8 cellular contexts compared by ENCODE assay signal in genomic region chrX:65677954-65678469, GRCh38. TPM values are rescaled to one million over a fixed set of nuclear protein-coding genes. Genes with fewer than 3 reads are reported as not detected.
DNase-seq lines count a peak whose midpoint lies in the region; ATAC-seq and TF ChIP-seq lines count a peak whose summit lies in the region.

No MANE protein-coding gene starts in this region.

- H3K27ac Mint-ChIP-seq in endothelial cell (ENCODE audit: unreplicated experiment) (peak overlapping the region; percentile 57), nephron (peak overlapping the region; percentile 1 to 83 (median 82))

- no peak for ATAC-seq in GM18909 (IDR thresholded peaks at IDR 0.05; ENCODE audit: poor library complexity, unreplicated experiment)
- ATAC-seq in GM18520 (IDR thresholded peaks at IDR 0.05; ENCODE audit: unreplicated experiment), result no peak

- H3K9me3 Mint-ChIP-seq in endothelial cell (ENCODE audit: unreplicated experiment), result no peaks in the 10 kb centered on the region
- peaks cover 2% of the 10 kb centered on the region for H3K9me3 Mint-ChIP-seq in nephron

- H3K4me3 Mint-ChIP-seq in endothelial cell (ENCODE audit: unreplicated experiment), result no peak overlapping the region
- no peak overlapping the region for H3K4me3 Mint-ChIP-seq in nephron

- no peak for TF ChIP-seq CTCF in OCI-LY7 (conservative IDR thresholded peaks at IDR 0.05; ENCODE audit: low read length)
- no peak for TF ChIP-seq CTCF in endothelial cell (IDR thresholded peaks at IDR 0.05; ENCODE audit: unreplicated experiment)
- no peak for TF ChIP-seq CTCF in nephron (IDR thresholded peaks at IDR 0.05; ENCODE audit: unreplicated experiment in 3 of 3)

- POLR2A ChIA-PET in OCI-LY7 (lab: Charles Lee), result interaction anchor here (1.5 kb wide), 1 partner anchor 9 kb away, joined by 7 read pairs; no protein-coding TSS in a partner anchor

- peaks cover 7% of the 10 kb centered on the region for H3K36me3 Mint-ChIP-seq in endothelial cell (ENCODE audit: low read depth, unreplicated experiment)
- peaks cover 19% of the 10 kb centered on the region for H3K36me3 Mint-ChIP-seq in nephron (ENCODE audit: low read depth)

- no peaks in the 10 kb centered on the region; the same call in 1 of the 2 replicates for H4K20me1 ChIP-seq in OCI-LY7 (ENCODE audit: insufficient read depth, low read length)

- no TSS peak for BruUV-seq in OCI-LY7 (replicated peaks; lab: Mats Ljungman, UMichigan)

- H3K36me3 ChIP-seq in OCI-LY7 (ENCODE audit: insufficient read depth, low read length), result peaks cover 65% of the 10 kb centered on the region

- peaks cover 56% of the 10 kb centered on the region for H3K4me1 ChIP-seq in OCI-LY7 (ENCODE audit: insufficient read depth, low read length, poor library complexity, severe bottlenecking)

- H3K4me1 Mint-ChIP-seq in endothelial cell (ENCODE audit: unreplicated experiment) (peaks cover 49% of the 10 kb centered on the region), nephron (peaks cover 28% of the 10 kb centered on the region)

- peak overlapping the region; percentile 50 for H3K4me2 ChIP-seq in OCI-LY7 (ENCODE audit: low read length)

- H2AFZ ChIP-seq in OCI-LY7 (ENCODE audit: low read length), result no peak overlapping the region

- H3K27me3 Mint-ChIP-seq in endothelial cell (ENCODE audit: unreplicated experiment) (peaks cover 2% of the 10 kb centered on the region), nephron (ENCODE audit: low read depth) (no peaks in the 10 kb centered on the region)

- intact Hi-C loops in OCI-LY7 (cut with micrococcal nuclease; ENCODE audit: unreplicated experiment), result no loop called here

- H3K27ac ChIP-seq in OCI-LY7 (ENCODE audit: low read depth, low read length, poor library complexity, severe bottlenecking), result no peak overlapping the region

- CTCF ChIA-PET in OCI-LY7 (lab: Charles Lee; ENCODE audit: unreplicated experiment), result no interaction called here

- DNase-seq in Ammon's horn (ENCODE audit: low spot score), result peak; percentile 18
- no peak for DNase-seq in OCI-LY7 (ENCODE audit: low spot score)
- no peak for DNase-seq in endothelial cell (ENCODE audit: low spot score)
- DNase-seq in NCI-H2081 treated with DMSO at 0.1 percent for 48 hours (lab: John Stamatoyannopoulos, UW), result no peak
- no peak for DNase-seq in 8988T

- no peaks in the 10 kb centered on the region for H3K9me3 ChIP-seq in OCI-LY7 (ENCODE audit: low read length)

- no peaks in the 10 kb centered on the region for H3K9me2 ChIP-seq in OCI-LY7 (ENCODE audit: insufficient read depth, low read length)

- peaks cover 95% of the 10 kb centered on the region for H3K79me2 ChIP-seq in OCI-LY7 (ENCODE audit: insufficient read depth, low read depth, low read length)

- H3K4me3 ChIP-seq in OCI-LY7 (ENCODE audit: low read depth, low read length, poor library complexity, severe bottlenecking), result no peak overlapping the region

RNA-seq across cellular contexts. Expression of gene MSN, which starts 10.6 kb away (rescaled TPM):
- total RNA-seq in OCI-LY7 (2014; rRNA removed; shearing (Covaris generic)), result 95.1 and 95.8 TPM in 2 replicates
- total RNA-seq in OCI-LY7 (2022) (143 and 145 TPM in 2 replicates), endothelial cell (ENCODE audit: unreplicated experiment) (590 TPM)
